Comparison of ENCODE assay signal across 11 cellular contexts in genomic region chr2:46644690-46645385, GRCh38. TPM values are rescaled to one million over a fixed set of nuclear protein-coding genes. Genes with fewer than 3 reads are reported as not detected.
A peak's percentile ranks its signal among the peaks of the same experiment; 100 is the strongest.
DNase-seq lines count a peak whose midpoint lies in the region; ATAC-seq and TF ChIP-seq lines count a peak whose summit lies in the region.
"Had no signal": no experiment of that assay in that cellular context is flagged by ENCODE, and none has a peak within 500 bp of the region (broad histone marks: within the 10 kb centered on the region; RNA-seq: fewer than 3 reads in every experiment).

No MANE protein-coding gene starts in this region.

- no peak for TF ChIP-seq POLR2A in stomach (IDR thresholded peaks at IDR 0.05)

- H3K27ac ChIP-seq in stomach: peak overlapping the region in 4 of 5 donors; percentile 20 to 57 (median 38)

- peaks cover 0 to 10% (median 4%) of the 10 kb centered on the region in 4 donors for H3K9me3 ChIP-seq in stomach

- 26 to 39% (median 31%) methylated on average over 5 of the region's 5 CpGs for WGBS in stomach, 5 donors

- no peak for TF ChIP-seq CTCF in stomach (IDR thresholded peaks at IDR 0.05)

- no peak for TF ChIP-seq EP300 in stomach (IDR thresholded peaks at IDR 0.05)

- ATAC-seq in esophagus mucosa: peak; percentile 80
- ATAC-seq in GM21825 (IDR thresholded peaks at IDR 0.05; ENCODE audit: unreplicated experiment): no peak
- ATAC-seq in GM19452 (IDR thresholded peaks at IDR 0.05; ENCODE audit: unreplicated experiment): no peak
- ATAC-seq in GM21717 (IDR thresholded peaks at IDR 0.05; ENCODE audit: unreplicated experiment): no peak
- ATAC-seq: naive thymus-derived CD4-positive, alpha-beta T cell had no signal

- peak; percentile 55 for DNase-seq in H4 (ENCODE audit: low spot score)
- DNase-seq in NCI-H748 treated with DMSO at 0.1 percent for 48 hours (lab: John Stamatoyannopoulos, UW): peak; percentile 43
- DNase-seq in stomach: no peak
- no peak for DNase-seq in hepatic stellate cell (ENCODE audit: low spot score)
- DNase-seq: activated naive CD8-positive, alpha-beta T cell treated with anti-CD3 and anti-CD28 coated beads, Interleukin-2, amount 50 U/mL, for 24 hours; naive thymus-derived CD4-positive, alpha-beta T cell; T-helper 9 cell had no signal

- peaks cover 0 to 40% (median 9%) of the 10 kb centered on the region in 4 donors for H3K4me1 ChIP-seq in stomach

- intact Hi-C loops in stomach (cut with DNase I; ENCODE audit: low total_unique reads): loop anchor here (5.0 kb wide), 1 partner anchor 178 kb away; no protein-coding TSS in a partner anchor

- H3K4me3 ChIP-seq in stomach: no peak overlapping the region

- peaks cover 0 to 9% (median 5%) of the 10 kb centered on the region in 4 donors for H3K36me3 ChIP-seq in stomach

- H3K27me3 ChIP-seq in stomach: no peaks in the 10 kb centered on the region

RNA-seq across cellular contexts. Expression of gene CRIPT, which starts 27.8 kb away (rescaled TPM):
- 23.3 and 29.7 TPM in 2 replicates for total RNA-seq in H4 (2014; rRNA removed; shearing (Covaris generic))
- total RNA-seq in esophagus mucosa (7.7 TPM), stomach (10 to 100 TPM in 4 of 5 donors, not detected in 1; 13.4 to 22.8 (median 20.4) TPM)
- polyA plus RNA-seq in stomach: 10 to 100 TPM in 2 of 3 donors, 1 to 10 TPM in 1; 9.6 to 15.1 (median 13.3) TPM

RNA-seq across cellular contexts. Expression of gene PIGF, which starts 28.0 kb away (rescaled TPM):
- total RNA-seq in H4 (2014; rRNA removed; shearing (Covaris generic)): 19.1 and 35.9 TPM in 2 replicates
- total RNA-seq in esophagus mucosa: 15.7 TPM
- total RNA-seq in stomach: 10 to 100 TPM in 3 of 5 donors, 1 to 10 TPM in 2; 3.5 to 29.7 (median 11.7) TPM
- polyA plus RNA-seq in stomach: 10 to 100 TPM; 11.8 to 13.2 (median 12.1) TPM

RNA-seq across cellular contexts. Expression of gene SOCS5, which starts 54.3 kb away (rescaled TPM):
- 19.3 and 23.0 TPM in 2 replicates for total RNA-seq in H4 (2014; rRNA removed; shearing (Covaris generic))
- total RNA-seq in esophagus mucosa (5.4 TPM), stomach (10 to 100 TPM in 4 of 5 donors, 1 to 10 TPM in 1; 6.1 to 45.9 (median 25.4) TPM)
- 1 to 10 TPM; 4.0 to 4.8 (median 4.4) TPM for polyA plus RNA-seq in stomach

Comparison
In these comparisons a context has a peak if more than half of its experiments do, and no peak if none do; other contexts are left out.
1. DNase-seq: peak in H4 (single experiment) and NCI-H748 treated with DMSO at 0.1 percent for 48 hours (single experiment); none in stomach (single experiment) and hepatic stellate cell (single experiment).